In the genomic region with DNA sequence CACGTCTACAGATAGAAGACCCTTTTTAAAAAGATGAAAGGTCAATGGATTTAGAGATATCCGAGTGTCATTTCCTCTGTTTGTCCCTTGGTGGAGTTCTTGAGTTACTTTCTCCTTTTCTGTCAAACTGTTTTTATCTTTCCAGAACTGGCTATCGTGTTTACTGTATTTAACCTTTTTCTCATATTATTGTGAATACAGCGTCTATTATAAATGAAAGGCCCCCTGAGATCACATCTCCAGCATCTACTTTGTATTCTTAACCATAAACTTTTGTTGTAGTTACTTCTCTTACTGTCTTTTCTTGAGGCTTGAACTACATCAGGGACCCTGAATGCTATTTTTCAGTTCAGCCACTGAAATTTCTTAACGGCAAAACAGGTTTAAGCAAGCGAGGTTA, we compare ENCODE assay signal across 8 cellular contexts. TPM values are rescaled to one million over a fixed set of nuclear protein-coding genes. Genes with fewer than 3 reads are reported as not detected.
DNase-seq lines count a peak whose midpoint lies in the region; ATAC-seq and TF ChIP-seq lines count a peak whose summit lies in the region.

No MANE protein-coding gene starts in this region.

- H3K4me3 ChIP-seq in BE2C (ENCODE audit: low read depth, low read length) = peak overlapping the region; percentile 75
- peak overlapping the region; percentile 68 for H3K4me3 ChIP-seq in SK-N-MC
- peak overlapping the region; percentile 67 for H3K4me3 ChIP-seq in fibroblast of villous mesenchyme (ENCODE audit: low read depth, low read length)
- H3K4me3 ChIP-seq in sigmoid colon = peak overlapping the region; percentile 62 to 92 (median 80)
- no peak overlapping the region for H3K4me3 ChIP-seq in left lung

- no peaks in the 10 kb centered on the region for H3K36me3 ChIP-seq in BE2C
- no peaks in the 10 kb centered on the region for H3K36me3 ChIP-seq in SK-N-MC (ENCODE audit: insufficient read depth, low read length)
- no peaks in the 10 kb centered on the region for H3K36me3 ChIP-seq in sigmoid colon
- H3K36me3 ChIP-seq in left lung = no peaks in the 10 kb centered on the region

- WGBS in sigmoid colon, 2 donors = 3 to 7% methylated on average over 6 of the region's 6 CpGs

- H3K4me1 ChIP-seq in BE2C (no peaks in the 10 kb centered on the region), sigmoid colon (peaks cover 0 to 10% (median 5%) of the 10 kb centered on the region in 4 donors), left lung (peaks cover 5 to 30% of the 10 kb centered on the region in 2 donors)

- DNase-seq in BE2C = no peak
- peak; percentile 43 for DNase-seq in GM20000 (ENCODE audit: low spot score)
- DNase-seq in SK-N-MC (ENCODE audit: low read depth, low spot score) = no peak
- peak; percentile 27 for DNase-seq in fibroblast of villous mesenchyme (ENCODE audit: low read depth)
- no peak for DNase-seq in sigmoid colon
- no peak for DNase-seq in NCI-H1930 (lab: John Stamatoyannopoulos, UW)
- DNase-seq in left lung = no peak
- DNase-seq in erythroblast (lab: John Stamatoyannopoulos, UW) = no peak

- no peak for TF ChIP-seq POLR2A in sigmoid colon (IDR thresholded peaks at IDR 0.05)
- TF ChIP-seq POLR2A in erythroblast (IDR thresholded peaks at IDR 0.05; ENCODE audit: low read length) = no peak

- peak; percentile 66 for TF ChIP-seq CTCF in BE2C (IDR thresholded peaks at IDR 0.05; ENCODE audit: low read depth, low read length)
- TF ChIP-seq CTCF in GM20000 (IDR thresholded peaks at IDR 0.05; ENCODE audit: extremely low read depth, missing control alignments) = peak; percentile 3
- peak; percentile 50 for TF ChIP-seq CTCF in fibroblast of villous mesenchyme (IDR thresholded peaks at IDR 0.05; ENCODE audit: insufficient read depth, low read depth, low read length)
- TF ChIP-seq CTCF in sigmoid colon (IDR thresholded peaks at IDR 0.05) = peak in 2 of 4 experiments; percentile 31 to 34
- TF ChIP-seq CTCF in left lung (IDR thresholded peaks at IDR 0.05) = no peak

- no peak for TF ChIP-seq EP300 in sigmoid colon (IDR thresholded peaks at IDR 0.05)

- H3K27ac ChIP-seq in SK-N-MC (no peak overlapping the region), sigmoid colon (peak overlapping the region in 2 of 4 donors; percentile 78 to 88), left lung (no peak overlapping the region)

- ATAC-seq in left lung = no peak

- H3K9me3 ChIP-seq in BE2C = no peaks in the 10 kb centered on the region
- H3K9me3 ChIP-seq in SK-N-MC (ENCODE audit: low read depth, low read length) = no peaks in the 10 kb centered on the region
- H3K9me3 ChIP-seq in sigmoid colon = no peaks in the 10 kb centered on the region
- no peaks in the 10 kb centered on the region for H3K9me3 ChIP-seq in left lung

- H3K9ac ChIP-seq in SK-N-MC (ENCODE audit: insufficient read length) = no peak overlapping the region

- H3K27me3 ChIP-seq in BE2C (peaks cover 4% of the 10 kb centered on the region; the same call in 1 of the 2 replicates), sigmoid colon (no peaks in the 10 kb centered on the region), left lung (peaks cover 23 to 50% of the 10 kb centered on the region in 2 donors)

- intact Hi-C loops in sigmoid colon (cut with DNase I) = loop anchor here (10.0 kb wide), 2 partner anchors 429 to 639 kb away; no protein-coding TSS in a partner anchor
- intact Hi-C loops in left lung (cut with DNase I) = no loop called here

RNA-seq across cellular contexts. Expression of gene PCDH7, which starts 4.0 kb away (rescaled TPM):
- 4.7 TPM for polyA plus RNA-seq in BE2C (2012; ENCODE audit: insufficient read depth, insufficient read length, low read depth)
- 53.1 and 122 TPM in 2 replicates for total RNA-seq in fibroblast of villous mesenchyme
- 100 to 1,000 TPM; 156 to 221 (median 196) TPM for total RNA-seq in sigmoid colon
- 1 to 10 TPM in 1 of 3 donors, under 1 TPM in 2; 0.60 to 4.6 (median 0.92) TPM for polyA plus RNA-seq in sigmoid colon
- total RNA-seq in left lung = 10 to 100 TPM in 1 of 2 donors, 1 to 10 TPM in 1; 6.8 to 15.5 TPM

Comparison
In these comparisons a context has a peak if more than half of its experiments do, and no peak if none do; other contexts are left out.
1. DNase-seq: peak in GM20000 (single experiment) and fibroblast of villous mesenchyme (single experiment); none in BE2C (single experiment), SK-N-MC (single experiment), sigmoid colon (single experiment), NCI-H1930 (0 of 2), left lung (0 of 2) and erythroblast (0 of 2).
2. H3K4me3 ChIP-seq: peak in BE2C (single experiment), SK-N-MC (single experiment), fibroblast of villous mesenchyme (single experiment) and sigmoid colon (4 of 4); none in left lung (0 of 2).
3. CTCF ChIP-seq: peak in BE2C (single experiment), GM20000 (single experiment) and fibroblast of villous mesenchyme (single experiment); none in left lung (0 of 2).